Comparison of ENCODE assay signal across 29 cellular contexts in genomic region chr14:64522591-64523355, GRCh38. TPM values are rescaled to one million over a fixed set of nuclear protein-coding genes. Genes with fewer than 3 reads are reported as not detected.
DNase-seq lines count a peak whose midpoint lies in the region; ATAC-seq, FAIRE-seq and TF ChIP-seq lines count a peak whose summit lies in the region.
"Had no signal": no experiment of that assay in that cellular context is flagged by ENCODE, and none has a peak within 500 bp of the region (broad histone marks: within the 10 kb centered on the region; RNA-seq: fewer than 3 reads in every experiment).

No MANE protein-coding gene starts in this region.

- H3K9ac ChIP-seq in HepG2 (ENCODE audit: insufficient read depth, low read depth, low read length), result no peak overlapping the region

- H3K9me3 Mint-ChIP-seq in activated T-helper 17 cell treated with anti-CD3 and anti-CD28 coated beads, Interleukin-2, amount 50 U/mL, for 72 hours, result no peaks in the 10 kb centered on the region
- H3K9me3 Mint-ChIP-seq: activated T-cell treated with anti-CD3 and anti-CD28 coated beads, Interleukin-2, amount 50 U/mL, for 24 hours had no signal

- ATAC-seq in HepG2 (no peak), right lobe of liver (no peak)
- ATAC-seq in activated T-helper 17 cell treated with anti-CD3 and anti-CD28 coated beads, Interleukin-2, amount 50 U/mL, for 72 hours (replicated peaks), result peak; percentile 77
- no peak for ATAC-seq in activated CD4-positive, CD25-positive, alpha-beta regulatory T cell treated with anti-CD3 and anti-CD28 coated beads, Interleukin-2, amount 50 U/mL, for 24 hours
- ATAC-seq: A549, HCT116, left lung had no signal

- H4K20me1 ChIP-seq in HepG2 (ENCODE audit: insufficient read depth, low read length), result no peaks in the 10 kb centered on the region

- CTCF ChIA-PET in HepG2 (lab: Yijun Ruan, JAX; ENCODE audit: low intra/inter-chr PET ratio, low total read pairs), result no interaction called here

- no peaks in the 10 kb centered on the region for H3K27me3 ChIP-seq in HepG2 (ENCODE audit: control insufficient read depth in 1 of 2, insufficient read depth in 2 of 2, low read length in 2 of 2)
- H3K27me3 ChIP-seq in right lobe of liver, result no peaks in the 10 kb centered on the region
- H3K27me3 ChIP-seq: left lung had no signal

- no peaks in the 10 kb centered on the region for H3K27me3 Mint-ChIP-seq in activated T-helper 17 cell treated with anti-CD3 and anti-CD28 coated beads, Interleukin-2, amount 50 U/mL, for 72 hours
- H3K27me3 Mint-ChIP-seq: activated T-cell treated with anti-CD3 and anti-CD28 coated beads, Interleukin-2, amount 50 U/mL, for 24 hours had no signal

- WGBS in HepG2 (ENCODE audit: low lambda C conversion rate), result 95% methylated on average over 9 of the region's 9 CpGs
- WGBS in right lobe of liver (ENCODE audit: insufficient coverage, low coverage, low lambda C conversion rate, missing lambda C conversion rate), result 69% methylated on average over 9 of the region's 9 CpGs

- H3K27ac Mint-ChIP-seq in activated T-helper 17 cell treated with anti-CD3 and anti-CD28 coated beads, Interleukin-2, amount 50 U/mL, for 72 hours, result no peak overlapping the region
- H3K27ac Mint-ChIP-seq: activated T-cell treated with anti-CD3 and anti-CD28 coated beads, Interleukin-2, amount 50 U/mL, for 24 hours had no signal

- no peak overlapping the region for H3K4me2 ChIP-seq in HepG2 (ENCODE audit: low read depth, low read length)
- H3K4me2 ChIP-seq: A549 had no signal

- H3K36me3 Mint-ChIP-seq in activated T-helper 17 cell treated with anti-CD3 and anti-CD28 coated beads, Interleukin-2, amount 50 U/mL, for 72 hours (ENCODE audit: low read depth), result peaks cover 31% of the 10 kb centered on the region

- no peaks in the 10 kb centered on the region for H3K4me1 ChIP-seq in HepG2 (ENCODE audit: insufficient read depth, low read length)
- no peaks in the 10 kb centered on the region for H3K4me1 ChIP-seq in right lobe of liver

- TF ChIP-seq POLR2A in HepG2 (IDR thresholded peaks at IDR 0.05; ENCODE audit: insufficient read depth in 1 of 2, low read depth in 2 of 2, low read length in 2 of 2), result no peak
- TF ChIP-seq POLR2A in right lobe of liver (IDR thresholded peaks at IDR 0.05), result no peak

- no peak overlapping the region for H2AFZ ChIP-seq in HepG2 (ENCODE audit: low read length)

- H3K36me3 ChIP-seq in HepG2 (replicated peaks in 1 of 2; ENCODE audit: control insufficient read depth in 1 of 2, insufficient read depth in 2 of 2, low read length in 2 of 2), result peaks cover 7 to 21% of the 10 kb centered on the region in 2 experiments; a peak in 3 of 5 replicates
- H3K36me3 ChIP-seq in right lobe of liver, result peaks cover 0 to 18% (median 6%) of the 10 kb centered on the region in 4 donors

- H3K4me1 Mint-ChIP-seq in activated T-helper 17 cell treated with anti-CD3 and anti-CD28 coated beads, Interleukin-2, amount 50 U/mL, for 72 hours, result peaks cover 5% of the 10 kb centered on the region

- TF ChIP-seq RAD21 in HepG2 (CRISPR knock-in tag; IDR thresholded peaks at IDR 0.05), result no peak

- H3K4me3 ChIP-seq in HepG2 (replicated peaks in 1 of 3; ENCODE audit: insufficient read depth in 1 of 3, low read depth in 2 of 3, low read length in 3 of 3) (no peak overlapping the region), right lobe of liver (no peak overlapping the region)
- H3K4me3 ChIP-seq: A549, left lung, thoracic aorta had no signal

- TSS peak; percentile 32 for BruUV-seq in HepG2 (replicated peaks; lab: Mats Ljungman, UMichigan)

- no peaks in the 10 kb centered on the region for H3K9me3 ChIP-seq in HepG2 (ENCODE audit: low read length)
- no peaks in the 10 kb centered on the region for H3K9me3 ChIP-seq in right lobe of liver
- H3K9me3 ChIP-seq: A549, left lung, thoracic aorta had no signal

- peaks cover 8% of the 10 kb centered on the region for H3K79me2 ChIP-seq in HepG2 (ENCODE audit: insufficient read depth, low read length)

- POLR2A ChIA-PET in HepG2 (lab: Yijun Ruan, JAX), result interaction anchor here (1.4 kb wide), 1 partner anchor 18 kb away, joined by 3 read pairs; the partner anchor contains the start of gene ZBTB1

- in situ Hi-C loops in HepG2 (cut with HindIII; ENCODE audit: extremely low pct_ligation_motif_present, low pct_unique_long_range_greater_than_20kb), result no loop called here

- no peak overlapping the region for H3K4me3 Mint-ChIP-seq in activated T-helper 17 cell treated with anti-CD3 and anti-CD28 coated beads, Interleukin-2, amount 50 U/mL, for 72 hours
- H3K4me3 Mint-ChIP-seq: activated T-cell treated with anti-CD3 and anti-CD28 coated beads, Interleukin-2, amount 50 U/mL, for 24 hours had no signal

- TF ChIP-seq EP300 in HepG2 (IDR thresholded peaks at IDR 0.05; ENCODE audit: low read depth in 2 of 2, low read length in 2 of 2) (no peak), HepG2 (CRISPR knock-in tag; IDR thresholded peaks at IDR 0.05; ENCODE audit: borderline replicate concordance) (no peak)

- no peak for FAIRE-seq in HepG2 (lab: Jason Lieb, UNC)
- FAIRE-seq: A549 had no signal

- no peak for DNase-seq in HepG2 (ENCODE audit: low spot score)
- no peak for DNase-seq in right lobe of liver
- no peak for DNase-seq in T-helper 1 cell
- no peak for DNase-seq in stimulated activated CD4-positive, alpha-beta T cell treated with anti-CD3 and anti-CD28 coated beads, Interleukin-15, amount 100 ng/mL, for 24 hours
- DNase-seq: activated gamma-delta T cell; activated T-cell treated with anti-CD3 and anti-CD28 coated beads, Interleukin-2, amount 50 U/mL, for 24 hours; Calu3; caudate nucleus; cortex of kidney; DMS79 treated with DMSO at 0.1 percent for 48 hours; GDM1; glutamatergic neuron; islet precursor cell; Kasumi-1; left lung; mesenchymal stem cell; MV-4-11; NCI-H1436; NCI-H2081 treated with DMSO at 0.1 percent for 48 hours; NCI-H345; NCI-H69; SIG-M5; stimulated activated naive CD4-positive, alpha-beta T cell treated with Interleukin-2 at 50 U/mL for 16 hours had no signal

- intact Hi-C loops in HepG2 (cut with micrococcal nuclease; ENCODE audit: unreplicated experiment), result no loop called here
- intact Hi-C loops in right lobe of liver (cut with DNase I), result no loop called here

- no peak overlapping the region for H3K27ac ChIP-seq in HepG2 (ENCODE audit: extremely low read length, insufficient read depth, low read length)
- no peak overlapping the region for H3K27ac ChIP-seq in right lobe of liver
- H3K27ac ChIP-seq: A549, left lung, thoracic aorta had no signal

- TF ChIP-seq CTCF in HepG2 (CRISPR knock-in tag; IDR thresholded peaks at IDR 0.05), result no peak
- no peak for TF ChIP-seq CTCF in right lobe of liver (IDR thresholded peaks at IDR 0.05)

RNA-seq across cellular contexts. Expression of gene HSPA2, which starts 17.8 kb away (rescaled TPM):
- total RNA-seq in HepG2 (2016; rRNA removed; fragmentation: Illumina TruSeq; extraction: Trizol), result 0.27 and 0.28 TPM in 2 replicates
- total RNA-seq in HepG2 (2016; cell fraction: cytosol; rRNA removed; fragmentation: Illumina TruSeq; extraction: Trizol; ENCODE audit: low read depth), result not detected in 2 replicates
- 0.17 and 0.37 TPM in 2 replicates for total RNA-seq in HepG2 (2016; cell fraction: insoluble cytoplasmic fraction; rRNA removed; fragmentation: Illumina TruSeq; extraction: Trizol)
- total RNA-seq in HepG2 (2016; cell fraction: membrane; rRNA removed; fragmentation: Illumina TruSeq; extraction: Trizol), result 0.21 TPM in 1 of 2 replicates, not detected in the other
- 0.22 and 0.47 TPM in 2 replicates for total RNA-seq in HepG2 (2016; cell fraction: nucleus; rRNA removed; fragmentation: Illumina TruSeq; extraction: Trizol)
- 0.15 and 0.16 TPM in 2 replicates for polyA plus RNA-seq in HepG2 (2011; rRNA removed)
- 0.12 and 0.15 TPM in 2 replicates for polyA plus RNA-seq in HepG2 (2011; cell fraction: cytosol; rRNA removed)
- polyA plus RNA-seq in HepG2 (2011; cell fraction: nucleus; rRNA removed), result 0.24 and 0.27 TPM in 2 replicates
- polyA plus RNA-seq in HepG2 (2012), result 0.24 and 0.32 TPM in 2 replicates
- polyA plus RNA-seq in HepG2 (2016; cell fraction: cytosol; fragmentation: Illumina TruSeq; extraction: Trizol; ENCODE audit: low read depth), result not detected in 2 replicates
- polyA plus RNA-seq in HepG2 (2016; cell fraction: insoluble cytoplasmic fraction; fragmentation: Illumina TruSeq; extraction: Trizol; ENCODE audit: low read depth), result 0.26 TPM in 1 of 2 replicates, not detected in the other
- polyA plus RNA-seq in HepG2 (2016; cell fraction: membrane; fragmentation: Illumina TruSeq; extraction: Trizol; ENCODE audit: low read depth), result not detected in 2 replicates
- polyA plus RNA-seq in HepG2 (2016; cell fraction: nucleus; fragmentation: Illumina TruSeq; extraction: Trizol; ENCODE audit: insufficient read depth, low read depth), result 0.22 TPM in 1 of 2 replicates, not detected in the other
- polyA minus RNA-seq in HepG2 (2011; rRNA and poly(A)+ RNA removed; ENCODE audit: low replicate concordance), result 0.26 and 8.0 TPM in 2 replicates
- 0.18 and 0.30 TPM in 2 replicates for polyA minus RNA-seq in HepG2 (2011; cell fraction: cytosol; rRNA and poly(A)+ RNA removed)
- polyA minus RNA-seq in HepG2 (2011; cell fraction: nucleus; rRNA and poly(A)+ RNA removed), result 0.39 and 0.87 TPM in 2 replicates
- total RNA-seq in right lobe of liver, result 1 to 10 TPM; 1.2 to 9.7 (median 5.0) TPM
- total RNA-seq in activated T-helper 17 cell treated with anti-CD3 and anti-CD28 coated beads, Interleukin-2, amount 50 U/mL, for 72 hours, result 1 to 10 TPM; 6.5 to 7.4 TPM

RNA-seq across cellular contexts. Expression of gene ZBTB1, which starts 18.2 kb away (rescaled TPM):
- total RNA-seq in HepG2 (2016; rRNA removed; fragmentation: Illumina TruSeq; extraction: Trizol) (22.6 and 27.7 TPM in 2 replicates), right lobe of liver (10 to 100 TPM; 10.6 to 16.8 (median 14.9) TPM)
- total RNA-seq in HepG2 (2016; cell fraction: cytosol; rRNA removed; fragmentation: Illumina TruSeq; extraction: Trizol; ENCODE audit: low read depth), result 4.0 and 4.8 TPM in 2 replicates
- 22.2 and 25.8 TPM in 2 replicates for total RNA-seq in HepG2 (2016; cell fraction: insoluble cytoplasmic fraction; rRNA removed; fragmentation: Illumina TruSeq; extraction: Trizol)
- total RNA-seq in HepG2 (2016; cell fraction: membrane; rRNA removed; fragmentation: Illumina TruSeq; extraction: Trizol), result 13.8 and 17.4 TPM in 2 replicates
- 23.2 and 24.3 TPM in 2 replicates for total RNA-seq in HepG2 (2016; cell fraction: nucleus; rRNA removed; fragmentation: Illumina TruSeq; extraction: Trizol)
- polyA plus RNA-seq in HepG2 (2011; rRNA removed), result 17.4 and 18.8 TPM in 2 replicates
- 5.2 and 7.9 TPM in 2 replicates for polyA plus RNA-seq in HepG2 (2011; cell fraction: cytosol; rRNA removed)
- polyA plus RNA-seq in HepG2 (2011; cell fraction: nucleus; rRNA removed), result 18.2 and 21.1 TPM in 2 replicates
- 13.1 and 13.2 TPM in 2 replicates for polyA plus RNA-seq in HepG2 (2012)
- polyA plus RNA-seq in HepG2 (2016; cell fraction: cytosol; fragmentation: Illumina TruSeq; extraction: Trizol; ENCODE audit: low read depth), result 1.8 and 2.7 TPM in 2 replicates
- 17.4 and 17.9 TPM in 2 replicates for polyA plus RNA-seq in HepG2 (2016; cell fraction: insoluble cytoplasmic fraction; fragmentation: Illumina TruSeq; extraction: Trizol; ENCODE audit: low read depth)
- 4.9 and 6.5 TPM in 2 replicates for polyA plus RNA-seq in HepG2 (2016; cell fraction: membrane; fragmentation: Illumina TruSeq; extraction: Trizol; ENCODE audit: low read depth)
- 40.9 and 42.8 TPM in 2 replicates for polyA plus RNA-seq in HepG2 (2016; cell fraction: nucleus; fragmentation: Illumina TruSeq; extraction: Trizol; ENCODE audit: insufficient read depth, low read depth)
- polyA minus RNA-seq in HepG2 (2011; rRNA and poly(A)+ RNA removed; ENCODE audit: low replicate concordance), result 29.5 and 31.2 TPM in 2 replicates
- 12.6 and 12.7 TPM in 2 replicates for polyA minus RNA-seq in HepG2 (2011; cell fraction: cytosol; rRNA and poly(A)+ RNA removed)
- 35.3 and 43.6 TPM in 2 replicates for polyA minus RNA-seq in HepG2 (2011; cell fraction: nucleus; rRNA and poly(A)+ RNA removed)
- 100 to 1,000 TPM in 1 of 2 donors, 10 to 100 TPM in 1; 75.6 to 154 TPM for total RNA-seq in activated T-helper 17 cell treated with anti-CD3 and anti-CD28 coated beads, Interleukin-2, amount 50 U/mL, for 72 hours

RNA-seq across cellular contexts. Expression of gene ZBTB25, which starts 19.1 kb away (rescaled TPM):
- total RNA-seq in HepG2 (2016; rRNA removed; fragmentation: Illumina TruSeq; extraction: Trizol), result 3.0 and 3.5 TPM in 2 replicates
- 0.81 and 2.1 TPM in 2 replicates for total RNA-seq in HepG2 (2016; cell fraction: cytosol; rRNA removed; fragmentation: Illumina TruSeq; extraction: Trizol; ENCODE audit: low read depth)
- 3.5 TPM in 2 replicates for total RNA-seq in HepG2 (2016; cell fraction: insoluble cytoplasmic fraction; rRNA removed; fragmentation: Illumina TruSeq; extraction: Trizol)
- total RNA-seq in HepG2 (2016; cell fraction: membrane; rRNA removed; fragmentation: Illumina TruSeq; extraction: Trizol), result 2.3 TPM in 2 replicates
- total RNA-seq in HepG2 (2016; cell fraction: nucleus; rRNA removed; fragmentation: Illumina TruSeq; extraction: Trizol), result 3.4 and 4.6 TPM in 2 replicates
- polyA plus RNA-seq in HepG2 (2011; rRNA removed), result 7.6 TPM in 2 replicates
- 2.7 and 3.0 TPM in 2 replicates for polyA plus RNA-seq in HepG2 (2011; cell fraction: cytosol; rRNA removed)
- 9.2 and 10.1 TPM in 2 replicates for polyA plus RNA-seq in HepG2 (2011; cell fraction: nucleus; rRNA removed)
- polyA plus RNA-seq in HepG2 (2012), result 3.9 and 4.1 TPM in 2 replicates
- 0.99 and 1.2 TPM in 2 replicates for polyA plus RNA-seq in HepG2 (2016; cell fraction: cytosol; fragmentation: Illumina TruSeq; extraction: Trizol; ENCODE audit: low read depth)
- polyA plus RNA-seq in HepG2 (2016; cell fraction: insoluble cytoplasmic fraction; fragmentation: Illumina TruSeq; extraction: Trizol; ENCODE audit: low read depth), result 1.5 and 2.9 TPM in 2 replicates
- polyA plus RNA-seq in HepG2 (2016; cell fraction: membrane; fragmentation: Illumina TruSeq; extraction: Trizol; ENCODE audit: low read depth), result 0.98 and 1.2 TPM in 2 replicates
- polyA plus RNA-seq in HepG2 (2016; cell fraction: nucleus; fragmentation: Illumina TruSeq; extraction: Trizol; ENCODE audit: insufficient read depth, low read depth), result 5.7 and 6.7 TPM in 2 replicates
- polyA minus RNA-seq in HepG2 (2011; rRNA and poly(A)+ RNA removed; ENCODE audit: low replicate concordance), result 11.5 and 37.3 TPM in 2 replicates
- 4.8 and 5.0 TPM in 2 replicates for polyA minus RNA-seq in HepG2 (2011; cell fraction: cytosol; rRNA and poly(A)+ RNA removed)
- 12.1 and 14.7 TPM in 2 replicates for polyA minus RNA-seq in HepG2 (2011; cell fraction: nucleus; rRNA and poly(A)+ RNA removed)
- total RNA-seq in right lobe of liver, result 1 to 10 TPM; 5.5 to 6.2 (median 5.7) TPM
- total RNA-seq in activated T-helper 17 cell treated with anti-CD3 and anti-CD28 coated beads, Interleukin-2, amount 50 U/mL, for 72 hours, result 10 to 100 TPM; 29.7 to 88.5 TPM

RNA-seq across cellular contexts. Expression of gene PPP1R36, which starts 27.0 kb away (rescaled TPM):
- 0.11 TPM in 1 of 2 replicates, not detected in the other for total RNA-seq in HepG2 (2016; rRNA removed; fragmentation: Illumina TruSeq; extraction: Trizol)
- total RNA-seq in HepG2 (2016; cell fraction: cytosol; rRNA removed; fragmentation: Illumina TruSeq; extraction: Trizol; ENCODE audit: low read depth), result 0.20 and 0.44 TPM in 2 replicates
- total RNA-seq in HepG2 (2016; cell fraction: insoluble cytoplasmic fraction; rRNA removed; fragmentation: Illumina TruSeq; extraction: Trizol), result 0.19 and 0.21 TPM in 2 replicates
- total RNA-seq in HepG2 (2016; cell fraction: membrane; rRNA removed; fragmentation: Illumina TruSeq; extraction: Trizol), result 0.31 and 0.34 TPM in 2 replicates
- not detected in 2 replicates for total RNA-seq in HepG2 (2016; cell fraction: nucleus; rRNA removed; fragmentation: Illumina TruSeq; extraction: Trizol)
- polyA plus RNA-seq in HepG2 (2011; rRNA removed), result 0.14 and 0.17 TPM in 2 replicates
- polyA plus RNA-seq in HepG2 (2011; cell fraction: cytosol; rRNA removed), result 0.07 TPM in 1 of 2 replicates, not detected in the other
- 0.17 TPM in 1 of 2 replicates, not detected in the other for polyA plus RNA-seq in HepG2 (2011; cell fraction: nucleus; rRNA removed)
- not detected in 2 replicates for polyA plus RNA-seq in HepG2 (2012)
- 0.23 TPM in 1 of 2 replicates, not detected in the other for polyA plus RNA-seq in HepG2 (2016; cell fraction: cytosol; fragmentation: Illumina TruSeq; extraction: Trizol; ENCODE audit: low read depth)
- polyA plus RNA-seq in HepG2 (2016; cell fraction: insoluble cytoplasmic fraction; fragmentation: Illumina TruSeq; extraction: Trizol; ENCODE audit: low read depth), result 0.22 TPM in 1 of 2 replicates, not detected in the other
- polyA plus RNA-seq in HepG2 (2016; cell fraction: membrane; fragmentation: Illumina TruSeq; extraction: Trizol; ENCODE audit: low read depth), result 0.30 TPM in 1 of 2 replicates, not detected in the other
- not detected in 2 replicates for polyA plus RNA-seq in HepG2 (2016; cell fraction: nucleus; fragmentation: Illumina TruSeq; extraction: Trizol; ENCODE audit: insufficient read depth, low read depth)
- polyA minus RNA-seq in HepG2 (2011; rRNA and poly(A)+ RNA removed; ENCODE audit: low replicate concordance), result 0.16 and 0.35 TPM in 2 replicates
- polyA minus RNA-seq in HepG2 (2011; cell fraction: cytosol; rRNA and poly(A)+ RNA removed), result not detected in 2 replicates
- not detected in 2 replicates for polyA minus RNA-seq in HepG2 (2011; cell fraction: nucleus; rRNA and poly(A)+ RNA removed)
- under 1 TPM in 2 of 6 experiments, not detected in 4; 0.16 to 0.40 TPM for total RNA-seq in right lobe of liver
- not detected for total RNA-seq in activated T-helper 17 cell treated with anti-CD3 and anti-CD28 coated beads, Interleukin-2, amount 50 U/mL, for 72 hours
- total RNA-seq: thoracic aorta had no signal
- polyA plus RNA-seq: neural cell had no signal

RNA-seq across cellular contexts. Expression of gene AKAP5, which starts 57.5 kb away (rescaled TPM):
- total RNA-seq in HepG2 (2016; rRNA removed; fragmentation: Illumina TruSeq; extraction: Trizol), result 1.5 and 2.1 TPM in 2 replicates
- total RNA-seq in HepG2 (2016; cell fraction: cytosol; rRNA removed; fragmentation: Illumina TruSeq; extraction: Trizol; ENCODE audit: low read depth), result 0.10 and 0.18 TPM in 2 replicates
- total RNA-seq in HepG2 (2016; cell fraction: insoluble cytoplasmic fraction; rRNA removed; fragmentation: Illumina TruSeq; extraction: Trizol), result 1.4 and 1.9 TPM in 2 replicates
- total RNA-seq in HepG2 (2016; cell fraction: membrane; rRNA removed; fragmentation: Illumina TruSeq; extraction: Trizol), result 0.86 and 0.99 TPM in 2 replicates
- 2.1 TPM in 2 replicates for total RNA-seq in HepG2 (2016; cell fraction: nucleus; rRNA removed; fragmentation: Illumina TruSeq; extraction: Trizol)
- 0.13 and 0.18 TPM in 2 replicates for polyA plus RNA-seq in HepG2 (2011; rRNA removed)
- 0.08 and 0.12 TPM in 2 replicates for polyA plus RNA-seq in HepG2 (2011; cell fraction: cytosol; rRNA removed)
- polyA plus RNA-seq in HepG2 (2011; cell fraction: nucleus; rRNA removed), result 0.05 and 0.12 TPM in 2 replicates
- 0.13 and 0.47 TPM in 2 replicates for polyA plus RNA-seq in HepG2 (2012)
- 0.11 TPM in 2 replicates for polyA plus RNA-seq in HepG2 (2016; cell fraction: cytosol; fragmentation: Illumina TruSeq; extraction: Trizol; ENCODE audit: low read depth)
- polyA plus RNA-seq in HepG2 (2016; cell fraction: insoluble cytoplasmic fraction; fragmentation: Illumina TruSeq; extraction: Trizol; ENCODE audit: low read depth), result 1.3 and 1.5 TPM in 2 replicates
- 0.46 and 0.49 TPM in 2 replicates for polyA plus RNA-seq in HepG2 (2016; cell fraction: membrane; fragmentation: Illumina TruSeq; extraction: Trizol; ENCODE audit: low read depth)
- 1.1 and 1.2 TPM in 2 replicates for polyA plus RNA-seq in HepG2 (2016; cell fraction: nucleus; fragmentation: Illumina TruSeq; extraction: Trizol; ENCODE audit: insufficient read depth, low read depth)
- polyA minus RNA-seq in HepG2 (2011; rRNA and poly(A)+ RNA removed; ENCODE audit: low replicate concordance), result 0.12 and 0.82 TPM in 2 replicates
- 0.30 and 0.35 TPM in 2 replicates for polyA minus RNA-seq in HepG2 (2011; cell fraction: cytosol; rRNA and poly(A)+ RNA removed)
- 0.90 and 1.6 TPM in 2 replicates for polyA minus RNA-seq in HepG2 (2011; cell fraction: nucleus; rRNA and poly(A)+ RNA removed)
- 1 to 10 TPM in 1 of 6 experiments, under 1 TPM in 5; 0.12 to 1.0 (median 0.30) TPM for total RNA-seq in right lobe of liver
- 1 to 10 TPM in 1 of 2 donors, under 1 TPM in 1; 0.82 to 1.0 TPM for total RNA-seq in activated T-helper 17 cell treated with anti-CD3 and anti-CD28 coated beads, Interleukin-2, amount 50 U/mL, for 72 hours

Comparison
In these comparisons a context has a peak if more than half of its experiments do, and no peak if none do; other contexts are left out.
1. RNA of gene ZBTB25, which starts 19.1 kb away (total RNA-seq): 29.7 to 88.5 TPM in activated T-helper 17 cell treated with anti-CD3 and anti-CD28 coated beads, Interleukin-2, amount 50 U/mL, for 72 hours; 5.5 to 6.2 TPM in right lobe of liver and 0.81 to 4.6 TPM in HepG2; every median in the first group is over 4 times any median in the second.